In genomic region chr19:879711-880438, GRCh38 we compare ENCODE assay signal across 2 cellular contexts.
TF ChIP-seq lines count a peak whose summit lies in the region.

No MANE protein-coding gene starts in this region.

TF ChIP-seq in GM23338, 12 proteins besides CTCF, POLR2A, EP300 and RAD21:
- TF ChIP-seq NANOG (IDR thresholded peaks at IDR 0.05; ENCODE audit: borderline replicate concordance), result no peak
- no peak for TF ChIP-seq CREB1 (CRISPR knock-in tag; IDR thresholded peaks at IDR 0.05; ENCODE audit: low read depth)
- TF ChIP-seq REST (IDR thresholded peaks at IDR 0.05; ENCODE audit: unreplicated experiment), result no peak
- TF ChIP-seq ZNF331 (CRISPR knock-in tag; IDR thresholded peaks at IDR 0.05; ENCODE audit: low read depth), result no peak
- TF ChIP-seq ZNF114 (CRISPR knock-in tag; IDR thresholded peaks at IDR 0.05), result no peak
- TF ChIP-seq ZNF462 (CRISPR knock-in tag; IDR thresholded peaks at IDR 0.05), result no peak
- TF ChIP-seq EZH2 (IDR thresholded peaks at IDR 0.05; ENCODE audit: low read depth, unreplicated experiment), result no peak
- TF ChIP-seq STAT1 (IDR thresholded peaks at IDR 0.05; ENCODE audit: unreplicated experiment), result no peak
TF ChIP-seq in GM23338: peak in this region for 0.

TF ChIP-seq in GM12878, 131 proteins besides CTCF, POLR2A, EP300 and RAD21:
- TF ChIP-seq MAX (IDR thresholded peaks at IDR 0.05; ENCODE audit: low read depth, low read length) (no peak), E2F4 (IDR thresholded peaks at IDR 0.05; ENCODE audit: low read depth, low read length) (no peak), SREBF2 (IDR thresholded peaks at IDR 0.05; ENCODE audit: low read length) (no peak), BCL11A (IDR thresholded peaks at IDR 0.05; ENCODE audit: low read depth, low read length) (no peak), DPF2 (IDR thresholded peaks at IDR 0.05) (no peak), CREM (IDR thresholded peaks at IDR 0.05; ENCODE audit: low read depth) (no peak), ZNF274 (IDR thresholded peaks at IDR 0.05; ENCODE audit: insufficient read depth, insufficient read length) (no peak), STAT1 (conservative IDR thresholded peaks at IDR 0.05) (no peak), POLR2AphosphoS2 (IDR thresholded peaks at IDR 0.05; ENCODE audit: low read depth, low read length) (no peak), EED (IDR thresholded peaks at IDR 0.05; ENCODE audit: low read depth) (no peak), ZNF622 (IDR thresholded peaks at IDR 0.05) (no peak), CUX1 (IDR thresholded peaks at IDR 0.05; ENCODE audit: insufficient replicate concordance, low read depth, low read length) (no peak), YBX1 (IDR thresholded peaks at IDR 0.05) (no peak)
